Comparison of ENCODE assay signal across 8 cellular contexts in genomic region chr5:120555345-120555744, GRCh38.
"Had no signal": no experiment of that assay in that cellular context is flagged by ENCODE, and none has a peak within 500 bp of the region (broad histone marks: within the 10 kb centered on the region; RNA-seq: fewer than 3 reads in every experiment).

No MANE protein-coding gene starts in this region.

- FAIRE-seq: HepG2 had no signal

- H3K9me3 ChIP-seq: HAP-1 had no signal

- DNase-seq: H7, HFFc6, KBM-7 had no signal

- H3K4me2 ChIP-seq: GM23338, KMS-11 had no signal

- H2AFZ ChIP-seq: GM23338 had no signal

- H3K4me3 ChIP-seq: GM23338, HAP-1 had no signal

- H3K9ac ChIP-seq: KMS-11 had no signal

- H3K27ac ChIP-seq: KMS-11 had no signal

- ATAC-seq: GM23338, HCT116, HepG2 had no signal

- H3K36me3 ChIP-seq: HAP-1 had no signal
